In the genomic region with DNA sequence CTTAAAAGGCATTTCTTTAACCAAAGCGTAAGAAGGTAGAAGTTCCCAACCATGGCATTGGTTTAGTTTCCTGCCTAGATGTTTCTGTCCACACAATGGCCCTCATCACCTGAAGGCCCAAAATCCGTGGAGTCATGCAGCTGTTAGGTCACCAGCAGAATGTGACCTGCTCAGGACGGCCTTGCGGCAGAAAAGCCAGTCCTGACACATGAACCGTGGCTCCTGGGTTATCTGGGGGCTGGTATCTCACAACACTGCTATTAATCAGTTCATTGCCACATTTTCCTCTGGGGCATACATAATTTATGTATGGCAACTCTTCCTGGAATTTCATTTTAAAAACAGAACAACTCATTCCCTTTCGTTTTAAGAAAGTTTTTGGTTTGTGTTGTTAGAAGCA, we compare ENCODE assay signal across 27 cellular contexts.
"Had no signal": no experiment of that assay in that cellular context is flagged by ENCODE, and none has a peak within 500 bp of the region (broad histone marks: within the 10 kb centered on the region; RNA-seq: fewer than 3 reads in every experiment).

No MANE protein-coding gene starts in this region.

- H3K36me3 ChIP-seq: neutrophil, pancreas, right atrium auricular region, suprapubic skin, transverse colon, vagina had no signal

- DNase-seq: dermis blood vessel endothelial cell; effector memory CD8-positive, alpha-beta T cell; hypothalamus; immature natural killer cell; islet precursor cell; kidney glomerular epithelial cell; pancreas; stimulated activated CD4-positive, alpha-beta T cell treated with anti-CD3 and anti-CD28 coated beads, Interleukin-12 subunit alpha, Interleukin-12 subunit beta, amount 100 ng/mL, for 4 hours; stimulated activated CD4-positive, alpha-beta T cell treated with anti-CD3 and anti-CD28 coated beads, Interleukin-1b, Interleukin-23, amount 100 ng/mL, for 48 hours; stimulated activated CD4-positive, alpha-beta T cell treated with anti-CD3 and anti-CD28 coated beads, Interleukin-4, amount 100 ng/mL, for 1 hour; stimulated activated CD8-positive, alpha-beta memory T cell treated with anti-CD3 and anti-CD28 coated beads, Interleukin-4, amount 100 ng/mL, for 48 hours; stimulated activated naive CD4-positive, alpha-beta T cell; stimulated activated naive CD8-positive, alpha-beta T cell treated with anti-CD3 and anti-CD28 coated beads, Interleukin-15, amount 100 ng/mL, for 72 hours; transverse colon had no signal

- H3K36me3 Mint-ChIP-seq: immature natural killer cell; memory B cell; natural killer cell treated with Interleukin-12 subunit alpha and Interleukin-12 subunit beta and Interleukin-15 and Interleukin-18, amount 100 ng/mL, for 72 hours had no signal

- H3K4me1 ChIP-seq: pancreas, right atrium auricular region, suprapubic skin, transverse colon, vagina had no signal

- H3K27me3 Mint-ChIP-seq: effector memory CD8-positive, alpha-beta T cell; memory B cell; natural killer cell treated with Interleukin-12 subunit alpha and Interleukin-12 subunit beta and Interleukin-15 and Interleukin-18, amount 100 ng/mL, for 72 hours; progenitor cell of endocrine pancreas; stimulated activated naive CD8-positive, alpha-beta T cell treated with anti-CD3 and anti-CD28 coated beads, Interleukin-15, amount 100 ng/mL, for 72 hours had no signal

- H3K4me3 ChIP-seq: coronary artery, lung, pancreas, right atrium auricular region, smooth muscle cell, suprapubic skin, transverse colon, vagina had no signal

- H3K4me3 Mint-ChIP-seq: effector memory CD8-positive, alpha-beta T cell; immature natural killer cell; memory B cell; natural killer cell treated with Interleukin-12 subunit alpha and Interleukin-12 subunit beta and Interleukin-15 and Interleukin-18, amount 100 ng/mL, for 72 hours; neural crest cell; stimulated activated naive CD8-positive, alpha-beta T cell treated with anti-CD3 and anti-CD28 coated beads, Interleukin-15, amount 100 ng/mL, for 72 hours had no signal

- ATAC-seq: effector memory CD8-positive, alpha-beta T cell; left lobe of liver; natural killer cell treated with Interleukin-12 subunit alpha and Interleukin-12 subunit beta and Interleukin-15 and Interleukin-18, amount 100 ng/mL, for 72 hours; pancreas; sciatic nerve; stimulated activated naive CD8-positive, alpha-beta T cell treated with anti-CD3 and anti-CD28 coated beads, Interleukin-15, amount 100 ng/mL, for 72 hours had no signal

- H3K27me3 ChIP-seq: neutrophil, pancreas, right atrium auricular region, suprapubic skin, transverse colon, vagina had no signal

- H3K27ac ChIP-seq: coronary artery, neutrophil, pancreas, right atrium auricular region, suprapubic skin, transverse colon, vagina had no signal

- H3K27ac Mint-ChIP-seq: effector memory CD8-positive, alpha-beta T cell; immature natural killer cell; memory B cell; natural killer cell treated with Interleukin-12 subunit alpha and Interleukin-12 subunit beta and Interleukin-15 and Interleukin-18, amount 100 ng/mL, for 72 hours; progenitor cell of endocrine pancreas; stimulated activated naive CD8-positive, alpha-beta T cell treated with anti-CD3 and anti-CD28 coated beads, Interleukin-15, amount 100 ng/mL, for 72 hours had no signal

- H3K4me2 ChIP-seq: smooth muscle cell had no signal

- H3K9me3 ChIP-seq: neutrophil, pancreas, vagina had no signal

- H3K4me1 Mint-ChIP-seq: immature natural killer cell; memory B cell; neural crest cell; stimulated activated naive CD8-positive, alpha-beta T cell treated with anti-CD3 and anti-CD28 coated beads, Interleukin-15, amount 100 ng/mL, for 72 hours had no signal
